ENCODE assay signal across 29 cellular contexts in the genomic region with DNA sequence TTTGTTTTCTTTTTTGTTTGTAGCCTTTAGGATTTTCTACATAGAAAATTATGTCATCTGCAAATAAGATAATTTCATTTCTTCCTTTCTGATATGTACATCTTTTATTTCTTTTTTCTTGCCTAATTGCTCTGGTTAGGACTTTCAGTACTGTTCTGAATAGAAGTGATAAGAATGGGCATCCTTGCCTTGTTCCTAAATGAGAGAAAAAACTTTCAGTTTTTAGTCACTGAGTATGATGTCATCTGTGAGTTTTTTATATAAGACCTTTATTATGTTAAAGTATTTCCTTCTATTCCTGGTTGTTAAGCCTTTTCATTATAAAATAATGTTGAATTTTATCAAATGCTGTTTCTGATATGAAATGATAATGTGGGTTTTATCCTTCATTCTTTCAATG.
"Had no signal": no experiment of that assay in that cellular context is flagged by ENCODE, and none has a peak within 500 bp of the region (broad histone marks: within the 10 kb centered on the region; RNA-seq: fewer than 3 reads in every experiment).

No MANE protein-coding gene starts in this region.

- H3K9ac ChIP-seq: neural progenitor cell, parathyroid adenoma had no signal

- H3K36me3 ChIP-seq: neural progenitor cell, ovary, spleen, thoracic aorta, thyroid gland, tibial nerve, upper lobe of left lung, vagina had no signal

- FAIRE-seq: urothelium cell line had no signal

- H3K4me2 ChIP-seq: neural progenitor cell, smooth muscle cell had no signal

- H3K9me3 ChIP-seq: ovary, thyroid gland, upper lobe of left lung, vagina had no signal

- H3K79me2 ChIP-seq: parathyroid adenoma had no signal

- ATAC-seq: natural killer cell; psoas muscle; right cardiac atrium; sciatic nerve; stimulated activated memory B cell treated with anti-CD40 and anti-IgM and Interleukin-4, amounts not matched to agents 10 μg/mL and 1 μg/mL and 100 μg/mL, for 72 hours; stimulated activated naive CD8-positive, alpha-beta T cell treated with anti-CD3 and anti-CD28 coated beads, Interleukin-15, amount 100 ng/mL, for 72 hours; stimulated activated naive CD8-positive, alpha-beta T cell treated with anti-CD3 and anti-CD28 coated beads, Interleukin-15, Interleukin-2, amounts not matched to agents 100 U/mL and 50 U/mL, for 24 hours had no signal

- H3K4me3 ChIP-seq: neural progenitor cell, ovary, psoas muscle, skin epidermis, smooth muscle cell, spleen, thoracic aorta, thyroid gland, tibial nerve, upper lobe of left lung, vagina had no signal

- H3K4me1 ChIP-seq: neural progenitor cell, parathyroid adenoma, psoas muscle, spleen, thyroid gland, tibial nerve, upper lobe of left lung, vagina had no signal

- DNase-seq: natural killer cell; occipital lobe; ovary; posterior cingulate gyrus; psoas muscle; right cardiac atrium; spleen; stimulated activated CD4-positive, alpha-beta T cell treated with anti-CD3 and anti-CD28 coated beads, Interleukin-12 subunit alpha, Interleukin-12 subunit beta, amount 100 ng/mL, for 4 hours; stimulated activated CD4-positive, alpha-beta T cell treated with anti-CD3 and anti-CD28 coated beads, Interleukin-1b, Interleukin-23, amount 100 ng/mL, for 48 hours; stimulated activated CD4-positive, alpha-beta T cell treated with anti-CD3 and anti-CD28 coated beads, Interleukin-4, amount 100 ng/mL, for 1 hour; stimulated activated CD4-positive, alpha-beta T cell treated with anti-CD3 and anti-CD28 coated beads, Interleukin-4, amount 100 ng/mL, for 4 hours; stimulated activated CD8-positive, alpha-beta memory T cell treated with anti-CD3 and anti-CD28 coated beads, Interleukin-4, amount 100 ng/mL, for 48 hours; stimulated activated naive CD4-positive, alpha-beta T cell; stimulated activated naive CD8-positive, alpha-beta T cell treated with anti-CD3 and anti-CD28 coated beads, Interleukin-15, amount 100 ng/mL, for 72 hours; stimulated activated naive CD8-positive, alpha-beta T cell treated with anti-CD3 and anti-CD28 coated beads, Interleukin-15, Interleukin-2, amounts not matched to agents 100 U/mL and 50 U/mL, for 24 hours; substantia nigra; thyroid gland; trophoblast cell; upper lobe of left lung had no signal

- H2AFZ ChIP-seq: neural progenitor cell, parathyroid adenoma had no signal

- H3K27me3 ChIP-seq: neural progenitor cell, ovary, spleen, thyroid gland, tibial nerve, upper lobe of left lung, vagina had no signal

- H3K27ac ChIP-seq: neural progenitor cell, ovary, parathyroid adenoma, psoas muscle, skin epidermis, spleen, thoracic aorta, thyroid gland, tibial nerve, upper lobe of left lung, vagina had no signal
